In genomic region chr20:50187403-50188051, GRCh38 we compare ENCODE assay signal across 9 cellular contexts. TPM values are rescaled to one million over a fixed set of nuclear protein-coding genes. Genes with fewer than 3 reads are reported as not detected.
A peak's percentile ranks its signal among the peaks of the same experiment; 100 is the strongest.
DNase-seq lines count a peak whose midpoint lies in the region; ATAC-seq, FAIRE-seq and TF ChIP-seq lines count a peak whose summit lies in the region.
"Had no signal": no experiment of that assay in that cellular context is flagged by ENCODE, and none has a peak within 500 bp of the region (broad histone marks: within the 10 kb centered on the region; RNA-seq: fewer than 3 reads in every experiment).

No MANE protein-coding gene starts in this region.

- no peaks in the 10 kb centered on the region for H3K36me3 ChIP-seq in kidney (ENCODE audit: control insufficient read depth in 1 of 2, insufficient read depth in 2 of 2, low read length in 2 of 2)
- H3K36me3 ChIP-seq in upper lobe of left lung = peaks cover 0 to 5% (median 0%) of the 10 kb centered on the region in 4 donors

- TF ChIP-seq EP300 in upper lobe of left lung (IDR thresholded peaks at IDR 0.05) = no peak

- no peaks in the 10 kb centered on the region for H3K9me3 ChIP-seq in kidney (ENCODE audit: control insufficient read depth in 1 of 2, low read length in 2 of 2)
- H3K9me3 ChIP-seq in upper lobe of left lung = no peaks in the 10 kb centered on the region

- no peak for ATAC-seq in upper lobe of left lung (ENCODE audit: low FRiP score in 2 of 2)
- no peak for ATAC-seq in GM21576 (IDR thresholded peaks at IDR 0.05; ENCODE audit: unreplicated experiment)
- ATAC-seq in GM18520 (IDR thresholded peaks at IDR 0.05; ENCODE audit: unreplicated experiment) = no peak
- ATAC-seq: esophagus mucosa had no signal

- 50 to 68% methylated on average over 11 to 12 of the region's 12 CpGs for WGBS in upper lobe of left lung, 2 donors

- intact Hi-C loops in kidney (cut with DNase I) (loop anchor here (5.0 kb wide), 2 partner anchors 280 to 385 kb away; no protein-coding TSS in a partner anchor), posterior vena cava (cut with DNase I) (loop anchor here (2.0 to 5.0 kb wide), 4 partner anchors 273 to 560 kb away; no protein-coding TSS in a partner anchor)

- FAIRE-seq in kidney (lab: Jason Lieb, UNC) = no peak

- H3K27ac ChIP-seq in kidney (ENCODE audit: low read depth in 2 of 2, low read length in 2 of 2) (no peak overlapping the region), upper lobe of left lung (peak overlapping the region in 3 of 4 donors; percentile 40 to 100 (median 61))

- TF ChIP-seq POLR2A in upper lobe of left lung (IDR thresholded peaks at IDR 0.05) = no peak

- H3K9ac ChIP-seq in kidney (ENCODE audit: low read length in 2 of 2) = no peak overlapping the region

- H3K4me3 ChIP-seq in kidney (ENCODE audit: low read length in 2 of 2) = no peak overlapping the region
- H3K4me3 ChIP-seq in upper lobe of left lung = no peak overlapping the region

- no peaks in the 10 kb centered on the region for H3K4me1 ChIP-seq in kidney (ENCODE audit: control insufficient read depth in 1 of 2, insufficient read depth in 1 of 2, low read depth in 1 of 2, low read length in 2 of 2)
- H3K4me1 ChIP-seq in upper lobe of left lung = peaks cover 17 to 25% (median 20%) of the 10 kb centered on the region in 4 donors

- DNase-seq in NOMO-1 (lab: John Stamatoyannopoulos, UW; ENCODE audit: unreplicated experiment in 2 of 2) = peak; percentile 28 to 45
- DNase-seq in NOMO-1 treated with dmso at 0.1 percent for 144 hours (lab: John Stamatoyannopoulos, UW; ENCODE audit: unreplicated experiment) = no peak
- DNase-seq in amniotic epithelial cell (ENCODE audit: low read depth) = peak; percentile 79
- peak; percentile 88 for DNase-seq in kidney
- peak in 1 of 2 donors; percentile 78 for DNase-seq in upper lobe of left lung
- no peak for DNase-seq in posterior vena cava (ENCODE audit: low spot score)

- no peaks in the 10 kb centered on the region for H3K27me3 ChIP-seq in upper lobe of left lung

- TF ChIP-seq CTCF in kidney (IDR thresholded peaks at IDR 0.05; ENCODE audit: borderline replicate concordance, extremely low read depth, insufficient read depth) = no peak
- TF ChIP-seq CTCF in upper lobe of left lung (IDR thresholded peaks at IDR 0.05) = no peak

RNA-seq across cellular contexts. Expression of gene CEBPB, which starts 3.1 kb away (rescaled TPM):
- 81.4 TPM for total RNA-seq in kidney
- polyA plus RNA-seq in kidney (ENCODE audit: insufficient read depth, low read depth, low replicate concordance) = 33.6 TPM
- total RNA-seq in upper lobe of left lung = 100 to 1,000 TPM; 161 to 411 (median 292) TPM
- 100 to 1,000 TPM in 1 of 2 donors, 10 to 100 TPM in 1; 95.5 to 170 TPM for total RNA-seq in posterior vena cava

RNA-seq across cellular contexts. Expression of gene PEDS1, which starts 34.0 kb away (rescaled TPM):
- total RNA-seq in kidney = 16.3 TPM
- 18.3 TPM for polyA plus RNA-seq in kidney (ENCODE audit: insufficient read depth, low read depth, low replicate concordance)
- total RNA-seq in upper lobe of left lung = 10 to 100 TPM; 30.4 to 59.3 (median 34.2) TPM
- 10 to 100 TPM; 31.5 to 35.5 TPM for total RNA-seq in posterior vena cava

Comparison
In these comparisons a context has a peak if more than half of its experiments do, and no peak if none do; other contexts are left out.
1. DNase-seq: peak in NOMO-1 (2 of 2), amniotic epithelial cell (single experiment) and kidney (single experiment); none in NOMO-1 treated with dmso at 0.1 percent for 144 hours (single experiment) and posterior vena cava (single experiment).
2. H3K27ac ChIP-seq: peak in upper lobe of left lung (3 of 4); none in kidney (0 of 2).